34 cellular contexts compared by ENCODE assay signal in genomic region chr7:156954941-156955340, GRCh38. TPM values are rescaled to one million over a fixed set of nuclear protein-coding genes. Genes with fewer than 3 reads are reported as not detected.
"Had no signal": no experiment of that assay in that cellular context is flagged by ENCODE, and none has a peak within 500 bp of the region (broad histone marks: within the 10 kb centered on the region; RNA-seq: fewer than 3 reads in every experiment).

No MANE protein-coding gene starts in this region.

- H3K27ac Mint-ChIP-seq: activated CD4-positive, alpha-beta T cell treated with anti-CD3 and anti-CD28 coated beads, Interleukin-2, amount 10 ng/mL, durations not matched to agents 24 days and 14 days; activated CD8-positive, alpha-beta T cell treated with anti-CD3 and anti-CD28 coated beads for 36 hours; activated naive CD4-positive, alpha-beta T cell treated with anti-CD3 and anti-CD28 coated beads, Interleukin-2, amount 50 U/mL, for 24 hours; activated naive CD8-positive, alpha-beta T cell treated with anti-CD3 and anti-CD28 coated beads, Interleukin-2, amount 10 ng/mL, durations not matched to agents 7 days and 5 days; activated T-helper 2 cell treated with anti-CD3 and anti-CD28 coated beads, Interferon-gamma antibody, Interleukin-2, Interleukin-4, amounts not matched to agents 10 μg/mL and 5 μg/mL and 100 μg/mL, durations not matched to agents 14 hours and 24 hours and 36 hours had no signal

- H3K27me3 Mint-ChIP-seq: activated CD8-positive, alpha-beta T cell treated with anti-CD3 and anti-CD28 coated beads for 36 hours; activated naive CD4-positive, alpha-beta T cell treated with anti-CD3 and anti-CD28 coated beads, Interleukin-2, amount 50 U/mL, for 24 hours; activated naive CD8-positive, alpha-beta T cell treated with anti-CD3 and anti-CD28 coated beads, Interleukin-2, amount 10 ng/mL, durations not matched to agents 7 days and 5 days had no signal

- H3K4me3 ChIP-seq: ascending aorta, body of pancreas had no signal

- DNase-seq: activated CD4-positive, alpha-beta T cell treated with anti-CD3 and anti-CD28 coated beads, Interleukin-2, amount 10 ng/mL, durations not matched to agents 24 days and 14 days; activated CD4-positive, alpha-beta T cell treated with anti-CD3 and anti-CD28 coated beads, Interleukin-2, amount 50 U/mL, for 4 hours; activated CD8-positive, alpha-beta T cell treated with anti-CD3 and anti-CD28 coated beads for 36 hours; activated gamma-delta T cell; activated naive CD4-positive, alpha-beta T cell treated with Interleukin-2 at 50 U/mL for 16 hours; activated naive CD8-positive, alpha-beta T cell treated with anti-CD3 and anti-CD28 coated beads, Interleukin-2, amount 10 ng/mL, durations not matched to agents 7 days and 5 days; activated T-cell treated with anti-CD3 and anti-CD28 coated beads, Interleukin-2, amount 50 U/mL, for 1 hour; activated T-cell treated with anti-CD3 and anti-CD28 coated beads, Interleukin-2, amount 50 U/mL, for 72 hours; amygdala; body of pancreas; central memory CD4-positive, alpha-beta T cell; Karpas-422; KBM-7; NCI-H1105; NCI-H187 treated with DMSO at 0.1 percent for 48 hours; NCI-H2081; NCI-H2171 treated with DMSO at 0.1 percent for 48 hours; NCI-H345; NCI-H524 treated with DMSO at 0.1 percent for 48 hours; RPMI8226; SIG-M5; SW 1271; T-helper 1 cell; T-helper 2 cell; T-helper 9 cell had no signal

- H3K27me3 ChIP-seq: ascending aorta, body of pancreas had no signal

- H3K27ac ChIP-seq: ascending aorta, body of pancreas, VCaP had no signal

- FAIRE-seq: bronchial epithelial cell had no signal

- ATAC-seq: activated CD8-positive, alpha-beta T cell treated with anti-CD3 and anti-CD28 coated beads for 36 hours; activated T-cell treated with anti-CD3 and anti-CD28 coated beads, Interleukin-2, amount 50 U/mL, for 72 hours; body of pancreas; Panc1; Right ventricle myocardium inferior had no signal

- H3K9me3 Mint-ChIP-seq: activated CD4-positive, alpha-beta T cell treated with anti-CD3 and anti-CD28 coated beads, Interleukin-2, amount 10 ng/mL, durations not matched to agents 24 days and 14 days; activated CD8-positive, alpha-beta T cell treated with anti-CD3 and anti-CD28 coated beads for 36 hours; activated naive CD4-positive, alpha-beta T cell treated with anti-CD3 and anti-CD28 coated beads, Interleukin-2, amount 50 U/mL, for 24 hours; activated naive CD8-positive, alpha-beta T cell treated with anti-CD3 and anti-CD28 coated beads, Interleukin-2, amount 10 ng/mL, durations not matched to agents 7 days and 5 days; activated T-cell treated with anti-CD3 and anti-CD28 coated beads, Interleukin-2, amount 50 U/mL, for 72 hours; activated T-helper 2 cell treated with anti-CD3 and anti-CD28 coated beads, Interferon-gamma antibody, Interleukin-2, Interleukin-4, amounts not matched to agents 10 μg/mL and 5 μg/mL and 100 μg/mL, durations not matched to agents 14 hours and 24 hours and 36 hours had no signal

- H3K9me3 ChIP-seq: ascending aorta, body of pancreas had no signal

- H3K4me3 Mint-ChIP-seq: activated CD4-positive, alpha-beta T cell treated with anti-CD3 and anti-CD28 coated beads, Interleukin-2, amount 10 ng/mL, durations not matched to agents 24 days and 14 days; activated CD8-positive, alpha-beta T cell treated with anti-CD3 and anti-CD28 coated beads for 36 hours; activated naive CD4-positive, alpha-beta T cell treated with anti-CD3 and anti-CD28 coated beads, Interleukin-2, amount 50 U/mL, for 24 hours; activated naive CD8-positive, alpha-beta T cell treated with anti-CD3 and anti-CD28 coated beads, Interleukin-2, amount 10 ng/mL, durations not matched to agents 7 days and 5 days; activated T-cell treated with anti-CD3 and anti-CD28 coated beads, Interleukin-2, amount 50 U/mL, for 72 hours had no signal

RNA-seq across cellular contexts. Expression of gene MNX1, which starts 55.5 kb away (rescaled TPM):
- total RNA-seq: activated CD4-positive, alpha-beta T cell treated with anti-CD3 and anti-CD28 coated beads, Interleukin-2, amount 10 ng/mL, durations not matched to agents 24 days and 14 days; activated CD8-positive, alpha-beta memory T cell treated with anti-CD3 and anti-CD28 coated beads for 36 hours; activated CD8-positive, alpha-beta T cell treated with anti-CD3 and anti-CD28 coated beads for 36 hours; activated naive CD8-positive, alpha-beta T cell treated with anti-CD3 and anti-CD28 coated beads, Interleukin-2, amount 10 ng/mL, durations not matched to agents 7 days and 5 days; ascending aorta; bronchial epithelial cell; cerebellum; Right ventricle myocardium inferior had no signal
